28 cellular contexts compared by ENCODE assay signal in genomic region chr5:61638476-61638875, GRCh38.
DNase-seq lines count a peak whose midpoint lies in the region; ATAC-seq, FAIRE-seq and TF ChIP-seq lines count a peak whose summit lies in the region.
"Had no signal": no experiment of that assay in that cellular context is flagged by ENCODE, and none has a peak within 500 bp of the region (broad histone marks: within the 10 kb centered on the region; RNA-seq: fewer than 3 reads in every experiment).

No MANE protein-coding gene starts in this region.

- no peak overlapping the region for H3K9ac ChIP-seq in liver (ENCODE audit: low read depth in 1 of 2, low read length in 2 of 2)
- H3K9ac ChIP-seq in HepG2 (ENCODE audit: insufficient read depth, low read depth, low read length), result no peak overlapping the region

- H3K4me3 ChIP-seq in liver (ENCODE audit: low read depth in 1 of 3, low read length in 3 of 3), result no peak overlapping the region
- H3K4me3 ChIP-seq in HepG2 (replicated peaks in 1 of 3; ENCODE audit: insufficient read depth in 1 of 3, low read depth in 2 of 3, low read length in 3 of 3), result no peak overlapping the region
- H3K4me3 ChIP-seq in pancreas, result no peak overlapping the region
- H3K4me3 ChIP-seq: Peyer's patch had no signal

- POLR2A ChIA-PET in HepG2 (lab: Yijun Ruan, JAX), result no interaction called here

- H3K9me3 ChIP-seq in liver (ENCODE audit: control insufficient read depth in 4 of 4, low read length in 3 of 4) (no peaks in the 10 kb centered on the region), HepG2 (ENCODE audit: low read length) (no peaks in the 10 kb centered on the region), pancreas (no peaks in the 10 kb centered on the region)
- H3K9me3 ChIP-seq: Peyer's patch had no signal

- CTCF ChIA-PET in HepG2 (lab: Yijun Ruan, JAX; ENCODE audit: low intra/inter-chr PET ratio, low total read pairs), result no interaction called here

- no peak overlapping the region for H3K4me2 ChIP-seq in HepG2 (ENCODE audit: low read depth, low read length)

- H3K36me3 ChIP-seq in liver (ENCODE audit: control insufficient read depth in 4 of 4, insufficient read depth in 3 of 4, low read depth in 1 of 4, low read length in 3 of 4), result no peaks in the 10 kb centered on the region
- no peaks in the 10 kb centered on the region for H3K36me3 ChIP-seq in HepG2 (replicated peaks in 1 of 2; ENCODE audit: control insufficient read depth in 1 of 2, insufficient read depth in 2 of 2, low read length in 2 of 2)
- no peaks in the 10 kb centered on the region for H3K36me3 ChIP-seq in pancreas
- H3K36me3 ChIP-seq: Peyer's patch had no signal

- DNase-seq in HepG2 (ENCODE audit: low spot score) (no peak), left ventricle myocardium superior (peak; percentile 74), pancreas (peak in 1 of 6 donors; percentile 42), type B pancreatic cell (ENCODE audit: extremely low spot score, unreplicated experiment) (no peak), dedifferentiated amniotic fluid mesenchymal stem cell (ENCODE audit: extremely low spot score) (no peak), HTR-8/SVneo (ENCODE audit: insufficient read length, low spot score) (no peak)
- DNase-seq: activated B cell treated with CpG ODN at 0.5 μM for 24 hours; activated CD8-positive, alpha-beta T cell treated with anti-CD3 and anti-CD28 coated beads for 36 hours; activated naive CD4-positive, alpha-beta T cell treated with Interleukin-2 at 50 U/mL for 16 hours; activated T-cell treated with anti-CD3 and anti-CD28 coated beads, Interleukin-2, amount 50 U/mL, for 24 hours; Calu3; EL; endodermal cell; GOT3; KG1; mesenchymal stem cell; natural killer cell; NCI-H187 treated with DMSO at 0.1 percent for 48 hours; NCI-H446; NK-92 treated with Interleukin-12 subunit alpha and Interleukin-12 subunit beta, amount 100 ng/mL, for 24 hours; Peyer's patch; stimulated activated CD4-positive, alpha-beta T cell treated with anti-CD3 and anti-CD28 coated beads, Interleukin-12 subunit alpha, Interleukin-12 subunit beta, amount 100 ng/mL, for 4 hours had no signal

- TF ChIP-seq POLR2A in HepG2 (IDR thresholded peaks at IDR 0.05; ENCODE audit: insufficient read depth in 1 of 2, low read depth in 2 of 2, low read length in 2 of 2), result no peak

- H3K4me1 Mint-ChIP-seq in type B pancreatic cell (ENCODE audit: unreplicated experiment), result peaks cover 32% of the 10 kb centered on the region
- H3K4me1 Mint-ChIP-seq: activated B cell treated with CpG ODN at 0.5 μM for 24 hours, endodermal cell, natural killer cell had no signal

- H3K27ac Mint-ChIP-seq in type B pancreatic cell, result peak overlapping the region; percentile 6
- H3K27ac Mint-ChIP-seq: activated B cell treated with CpG ODN at 0.5 μM for 24 hours; activated CD8-positive, alpha-beta T cell treated with anti-CD3 and anti-CD28 coated beads for 36 hours; activated T-cell treated with anti-CD3 and anti-CD28 coated beads, Interleukin-2, amount 50 U/mL, for 24 hours; endodermal cell; natural killer cell; T-helper 2 cell treated with Interferon-gamma antibody and Interleukin-4, amounts not matched to agents 5 μg/mL and 100 μg/mL, for 36 hours had no signal

- peak in 1 of 2 donors; percentile 52 for TF ChIP-seq RAD21 in liver (IDR thresholded peaks at IDR 0.05)
- TF ChIP-seq RAD21 in HepG2 (CRISPR knock-in tag; IDR thresholded peaks at IDR 0.05), result no peak

- H2AFZ ChIP-seq in HepG2 (ENCODE audit: low read length), result no peak overlapping the region

- no peaks in the 10 kb centered on the region for H3K79me2 ChIP-seq in HepG2 (ENCODE audit: insufficient read depth, low read length)

- no peaks in the 10 kb centered on the region for H3K36me3 Mint-ChIP-seq in type B pancreatic cell
- H3K36me3 Mint-ChIP-seq: natural killer cell had no signal

- no TSS peak for BruUV-seq in HepG2 (replicated peaks; lab: Mats Ljungman, UMichigan)

- ATAC-seq in HepG2, result no peak
- ATAC-seq in left ventricle myocardium superior, result peak; percentile 94
- peak in 3 of 4 donors; percentile 41 to 62 (median 41) for ATAC-seq in pancreas
- no peak for ATAC-seq in HG03175 (IDR thresholded peaks at IDR 0.05; ENCODE audit: unreplicated experiment)
- ATAC-seq: activated CD8-positive, alpha-beta T cell treated with anti-CD3 and anti-CD28 coated beads for 36 hours; natural killer cell had no signal

- H3K27ac ChIP-seq in liver (ENCODE audit: low read depth in 1 of 2, low read length in 2 of 2), result no peak overlapping the region
- H3K27ac ChIP-seq in HepG2 (ENCODE audit: extremely low read length, insufficient read depth, low read length), result no peak overlapping the region
- no peak overlapping the region for H3K27ac ChIP-seq in pancreas
- H3K27ac ChIP-seq: Peyer's patch had no signal

- peaks cover 0 to 4% (median under 1%) of the 10 kb centered on the region in 4 donors for H3K4me1 ChIP-seq in liver (ENCODE audit: control insufficient read depth in 4 of 4, insufficient read depth in 4 of 4, low read length in 3 of 4)
- H3K4me1 ChIP-seq in HepG2 (ENCODE audit: insufficient read depth, low read length), result no peaks in the 10 kb centered on the region
- H3K4me1 ChIP-seq in pancreas, result no peaks in the 10 kb centered on the region
- H3K4me1 ChIP-seq: Peyer's patch had no signal

- no peak for TF ChIP-seq EP300 in HepG2 (IDR thresholded peaks at IDR 0.05; ENCODE audit: low read depth in 2 of 2, low read length in 2 of 2)
- TF ChIP-seq EP300 in HepG2 (CRISPR knock-in tag; IDR thresholded peaks at IDR 0.05; ENCODE audit: borderline replicate concordance), result no peak

- no peak overlapping the region for H3K4me3 Mint-ChIP-seq in type B pancreatic cell
- H3K4me3 Mint-ChIP-seq: activated B cell treated with CpG ODN at 0.5 μM for 24 hours; activated CD8-positive, alpha-beta T cell treated with anti-CD3 and anti-CD28 coated beads for 36 hours; activated T-cell treated with anti-CD3 and anti-CD28 coated beads, Interleukin-2, amount 50 U/mL, for 24 hours; endodermal cell; natural killer cell; T-helper 2 cell treated with Interferon-gamma antibody and Interleukin-4, amounts not matched to agents 5 μg/mL and 100 μg/mL, for 36 hours had no signal

- H3K9me3 Mint-ChIP-seq in type B pancreatic cell, result peaks cover 4% of the 10 kb centered on the region
- H3K9me3 Mint-ChIP-seq: activated B cell treated with CpG ODN at 0.5 μM for 24 hours; activated CD8-positive, alpha-beta T cell treated with anti-CD3 and anti-CD28 coated beads for 36 hours; activated T-cell treated with anti-CD3 and anti-CD28 coated beads, Interleukin-2, amount 50 U/mL, for 24 hours; endodermal cell; natural killer cell; T-helper 2 cell treated with Interferon-gamma antibody and Interleukin-4, amounts not matched to agents 5 μg/mL and 100 μg/mL, for 36 hours had no signal

- no peak for TF ChIP-seq CTCF in liver (IDR thresholded peaks at IDR 0.05; ENCODE audit: low read depth, low read length, missing input control)
- TF ChIP-seq CTCF in HepG2 (CRISPR knock-in tag; IDR thresholded peaks at IDR 0.05), result no peak
- no peak for TF ChIP-seq CTCF in pancreas (IDR thresholded peaks at IDR 0.05)
- TF ChIP-seq CTCF in type B pancreatic cell (conservative IDR thresholded peaks at IDR 0.05), result no peak

- no peaks in the 10 kb centered on the region for H4K20me1 ChIP-seq in HepG2 (ENCODE audit: insufficient read depth, low read length)

- 53% methylated on average over 5 of the region's 5 CpGs for WGBS in liver
- 39% methylated on average over 4 of the region's 5 CpGs for WGBS in HepG2 (ENCODE audit: low lambda C conversion rate)
- 57 to 63% methylated on average over 5 of the region's 5 CpGs for WGBS in pancreas, 2 donors

- intact Hi-C loops in HepG2 (cut with micrococcal nuclease; ENCODE audit: unreplicated experiment) (no loop called here), left ventricle myocardium superior (cut with micrococcal nuclease) (no loop called here), pancreas (cut with DNase I) (no loop called here)

- in situ Hi-C loops in HepG2 (cut with HindIII; ENCODE audit: extremely low pct_ligation_motif_present, low pct_unique_long_range_greater_than_20kb), result no loop called here

- peaks cover 4% of the 10 kb centered on the region for H3K27me3 Mint-ChIP-seq in type B pancreatic cell

- no peak for FAIRE-seq in HepG2 (lab: Jason Lieb, UNC)
- no peak for FAIRE-seq in pancreas (lab: Jason Lieb, UNC)
- FAIRE-seq in HTR-8/SVneo (lab: Jason Lieb, UNC), result no peak
- FAIRE-seq: A204.1, astrocyte, colon had no signal

- H3K27me3 ChIP-seq in liver (ENCODE audit: control insufficient read depth in 4 of 4, insufficient read depth in 4 of 4, low read length in 3 of 4) (no peaks in the 10 kb centered on the region), HepG2 (ENCODE audit: control insufficient read depth in 1 of 2, insufficient read depth in 2 of 2, low read length in 2 of 2) (peaks cover 1 to 9% of the 10 kb centered on the region in 2 experiments), pancreas (no peaks in the 10 kb centered on the region)
- H3K27me3 ChIP-seq: Peyer's patch had no signal

TF ChIP-seq in liver, 16 proteins besides CTCF, POLR2A, EP300 and RAD21 (continues in another document):
- TF ChIP-seq HNF4A (conservative IDR thresholded peaks at IDR 0.05) (peak; percentile 49 to 52), ATF3 (IDR thresholded peaks at IDR 0.05) (no peak), SP1 (IDR thresholded peaks at IDR 0.05) (no peak), FOXA1 (IDR thresholded peaks at IDR 0.05) (no peak), EGR1 (IDR thresholded peaks at IDR 0.05; ENCODE audit: low read depth in 2 of 2) (no peak), MAX (IDR thresholded peaks at IDR 0.05) (no peak), TAF1 (conservative IDR thresholded peaks at IDR 0.05) (no peak)

TF ChIP-seq in HepG2, 621 proteins besides CTCF, POLR2A, EP300 and RAD21 (continues in another document):
- no peak for TF ChIP-seq KMT2B (CRISPR knock-in tag; IDR thresholded peaks at IDR 0.05)
- no peak for TF ChIP-seq ZC3H4 (CRISPR knock-in tag; IDR thresholded peaks at IDR 0.05; ENCODE audit: borderline replicate concordance)
- TF ChIP-seq ZNF558 (CRISPR knock-in tag; IDR thresholded peaks at IDR 0.05; ENCODE audit: borderline replicate concordance), result no peak
- TF ChIP-seq DNMT1 (CRISPR knock-in tag; IDR thresholded peaks at IDR 0.05), result no peak
- no peak for TF ChIP-seq NR3C1 (CRISPR knock-in tag; IDR thresholded peaks at IDR 0.05)
- no peak for TF ChIP-seq KLF12 (CRISPR knock-in tag; IDR thresholded peaks at IDR 0.05; ENCODE audit: borderline replicate concordance)
- no peak for TF ChIP-seq ZNF512 (CRISPR knock-in tag; IDR thresholded peaks at IDR 0.05)
- TF ChIP-seq CBX1 (IDR thresholded peaks at IDR 0.05; ENCODE audit: low read depth), result no peak

Comparison
In these comparisons a context has a peak if more than half of its experiments do, and no peak if none do; other contexts are left out.
1. ATAC-seq: peak in left ventricle myocardium superior (single experiment) and pancreas (3 of 4); none in HepG2 (single experiment) and HG03175 (single experiment).